13 cellular contexts compared by ENCODE assay signal in the genomic region with DNA sequence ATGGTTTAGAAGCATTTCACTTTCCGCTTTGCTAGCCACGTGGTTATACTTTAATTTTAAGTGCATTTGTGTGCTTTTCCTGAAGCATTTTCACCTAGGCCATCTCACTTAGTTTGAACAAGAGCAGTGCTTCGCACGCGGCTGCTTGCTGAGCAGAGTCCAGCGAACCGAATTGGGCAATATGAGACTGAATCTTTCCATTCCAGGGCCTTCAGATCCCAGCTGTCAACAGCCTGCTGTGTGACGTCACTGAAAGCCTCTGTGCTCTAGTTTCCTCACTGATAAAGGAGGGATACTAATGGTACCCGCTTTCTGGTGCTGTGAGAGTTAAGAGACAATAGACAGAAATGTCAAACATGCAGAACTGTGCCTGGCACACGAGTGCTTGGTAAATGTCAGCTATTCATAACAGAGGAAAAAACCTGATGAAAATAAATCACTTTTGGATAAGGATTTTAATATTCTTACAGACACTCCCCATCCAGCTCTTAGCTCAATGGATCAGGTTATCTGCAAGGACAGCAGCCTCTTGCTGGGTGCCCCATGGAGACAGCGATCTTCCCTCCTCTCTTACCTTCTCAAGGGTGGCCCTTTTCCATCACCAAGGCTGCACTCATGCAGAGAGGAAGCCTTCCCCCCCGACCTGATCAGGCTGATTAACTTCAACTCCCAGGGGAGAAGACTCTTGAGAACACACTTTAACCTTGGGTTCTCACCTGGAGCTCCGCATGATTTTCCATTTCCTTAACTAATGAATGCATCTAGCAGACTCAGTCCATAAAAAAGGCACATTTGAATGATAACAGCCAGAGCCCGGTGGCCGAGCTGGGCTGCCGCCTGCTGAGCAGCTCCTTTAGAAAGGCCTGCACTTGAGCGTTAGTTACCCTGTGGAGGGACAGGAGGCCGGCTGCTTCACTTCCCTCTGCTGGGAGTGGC. TPM values are rescaled to one million over a fixed set of nuclear protein-coding genes. Genes with fewer than 3 reads are reported as not detected.
DNase-seq lines count a peak whose midpoint lies in the region; ATAC-seq and TF ChIP-seq lines count a peak whose summit lies in the region.
"Had no signal": no experiment of that assay in that cellular context is flagged by ENCODE, and none has a peak within 500 bp of the region (broad histone marks: within the 10 kb centered on the region; RNA-seq: fewer than 3 reads in every experiment).

No MANE protein-coding gene starts in this region.

- peaks cover 0 to 70% (median 35%) of the 10 kb centered on the region in 45 donors for H3K27me3 ChIP-seq in dorsolateral prefrontal cortex
- peaks cover 0 to 21% of the 10 kb centered on the region in 2 donors for H3K27me3 ChIP-seq in right lobe of liver
- peaks cover 29% of the 10 kb centered on the region for H3K27me3 ChIP-seq in MG63
- H3K27me3 ChIP-seq: ovary had no signal

- peaks cover 0 to 18% (median 0%) of the 10 kb centered on the region in 4 donors for H3K4me1 ChIP-seq in right lobe of liver

- H3K9me3 ChIP-seq in right lobe of liver (no peaks in the 10 kb centered on the region), MG63 (no peaks in the 10 kb centered on the region)
- H3K9me3 ChIP-seq: breast epithelium, heart right ventricle, ovary had no signal

- DNase-seq in NCI-H82 (lab: John Stamatoyannopoulos, UW): peak; percentile 44
- no peak for DNase-seq in NCI-H82 treated with DMSO at 0.1 percent for 48 hours (lab: John Stamatoyannopoulos, UW; ENCODE audit: unreplicated experiment)
- no peak for DNase-seq in Jurkat, Clone E6-1 (ENCODE audit: low read depth, low spot score)
- peak in 1 of 10 donors; percentile 20 for DNase-seq in dorsolateral prefrontal cortex
- peak; percentile 60 to 89 (median 82) for DNase-seq in right lobe of liver
- DNase-seq in effector CD8-positive, alpha-beta T cell (lab: John Stamatoyannopoulos, UW): no peak
- no peak for DNase-seq in SKM-1 treated with dmso at 0.1 percent for 144 hours (lab: John Stamatoyannopoulos, UW; ENCODE audit: unreplicated experiment)
- DNase-seq in MG63: no peak
- DNase-seq: heart right ventricle; NK-92 treated with Interleukin-12 subunit alpha and Interleukin-12 subunit beta, amount 100 ng/mL, for 24 hours; ovary had no signal

- ATAC-seq in right lobe of liver: peak; percentile 86 to 96 (median 94)
- ATAC-seq: GM12878 had no signal

- H3K36me3 ChIP-seq in right lobe of liver (no peaks in the 10 kb centered on the region), MG63 (no peaks in the 10 kb centered on the region)
- H3K36me3 ChIP-seq: breast epithelium, heart right ventricle, ovary had no signal

- 24% methylated on average over 18 of the region's 18 CpGs for WGBS in right lobe of liver (ENCODE audit: insufficient coverage, low coverage, low lambda C conversion rate, missing lambda C conversion rate)

- intact Hi-C loops in dorsolateral prefrontal cortex (cut with DNase I): no loop called here
- intact Hi-C loops in right lobe of liver (cut with DNase I): no loop called here

- TF ChIP-seq POLR2A in right lobe of liver (IDR thresholded peaks at IDR 0.05): no peak

- H3K4me3 ChIP-seq in Jurkat, Clone E6-1 (ENCODE audit: low read length): peak overlapping the region; percentile 97
- H3K4me3 ChIP-seq in dorsolateral prefrontal cortex: peak overlapping the region in 51 of 59 donors; percentile 12 to 74 (median 61)
- no peak overlapping the region for H3K4me3 ChIP-seq in right lobe of liver
- no peak overlapping the region for H3K4me3 ChIP-seq in MG63
- H3K4me3 ChIP-seq: breast epithelium, GM12878, heart right ventricle, ovary had no signal

- no peak for TF ChIP-seq CTCF in dorsolateral prefrontal cortex (IDR thresholded peaks at IDR 0.05 in 54 of 56, conservative IDR thresholded peaks at IDR 0.05 in 2 of 56; ENCODE audit: low read depth in 1 of 56, partially characterized antibody in 56 of 56)
- no peak for TF ChIP-seq CTCF in right lobe of liver (IDR thresholded peaks at IDR 0.05)

- peak overlapping the region in 2 of 59 donors; percentile 7 to 34 for H3K27ac ChIP-seq in dorsolateral prefrontal cortex
- H3K27ac ChIP-seq in right lobe of liver: peak overlapping the region in 2 of 3 donors; percentile 49 to 70
- H3K27ac ChIP-seq: breast epithelium, heart right ventricle, ovary had no signal

RNA-seq across cellular contexts. Expression of a gene that starts 3.5 kb away (rescaled TPM):
- polyA plus RNA-seq in Jurkat, Clone E6-1 (2012; ENCODE audit: insufficient read depth, insufficient read length): 58.1 TPM
- total RNA-seq in dorsolateral prefrontal cortex: 10 to 100 TPM in 99 of 120 experiments, 1 to 10 TPM in 21; 5.3 to 26.4 (median 14.1) TPM
- not detected for total RNA-seq in right lobe of liver
- total RNA-seq in MG63 (2014; rRNA removed; shearing (Covaris generic); ENCODE audit: low replicate concordance): not detected in 2 replicates
- total RNA-seq: heart right ventricle had no signal
- polyA plus RNA-seq: heart right ventricle had no signal

RNA-seq across cellular contexts. Expression of a gene that starts 19.3 kb away (rescaled TPM):
- polyA plus RNA-seq in Jurkat, Clone E6-1 (2012; ENCODE audit: insufficient read depth, insufficient read length): 62.2 TPM
- total RNA-seq in dorsolateral prefrontal cortex: 10 to 100 TPM; 30.4 to 56.7 (median 43.4) TPM
- 10 to 100 TPM; 19.1 to 28.3 (median 24.4) TPM for total RNA-seq in right lobe of liver
- 12.3 and 14.9 TPM in 2 replicates for total RNA-seq in MG63 (2014; rRNA removed; shearing (Covaris generic); ENCODE audit: low replicate concordance)

RNA-seq across cellular contexts. Expression of a gene that starts 19.5 kb away (rescaled TPM):
- 294 TPM for polyA plus RNA-seq in Jurkat, Clone E6-1 (2012; ENCODE audit: insufficient read depth, insufficient read length)
- total RNA-seq in dorsolateral prefrontal cortex (100 to 1,000 TPM in 3 of 120 experiments, 10 to 100 TPM in 117; 37.8 to 102 (median 75.3) TPM), right lobe of liver (10 to 100 TPM; 11.7 to 39.2 (median 20.6) TPM)
- 32.7 and 43.3 TPM in 2 replicates for total RNA-seq in MG63 (2014; rRNA removed; shearing (Covaris generic); ENCODE audit: low replicate concordance)

RNA-seq across cellular contexts. Expression of a gene that starts 48.2 kb away (rescaled TPM):
- 93.9 TPM for polyA plus RNA-seq in Jurkat, Clone E6-1 (2012; ENCODE audit: insufficient read depth, insufficient read length)
- total RNA-seq in dorsolateral prefrontal cortex (100 to 1,000 TPM in 20 of 120 experiments, 10 to 100 TPM in 100; 65.2 to 113 (median 90.6) TPM), right lobe of liver (10 to 100 TPM; 22.6 to 33.7 (median 30.0) TPM)
- 33.0 and 37.6 TPM in 2 replicates for total RNA-seq in MG63 (2014; rRNA removed; shearing (Covaris generic); ENCODE audit: low replicate concordance)

RNA-seq across cellular contexts. Expression of a gene that starts 48.9 kb away (rescaled TPM):
- polyA plus RNA-seq in Jurkat, Clone E6-1 (2012; ENCODE audit: insufficient read depth, insufficient read length): 133 TPM
- total RNA-seq in dorsolateral prefrontal cortex: 10 to 100 TPM; 13.4 to 32.0 (median 21.2) TPM
- 10 to 100 TPM; 11.9 to 21.8 (median 15.5) TPM for total RNA-seq in right lobe of liver
- total RNA-seq in MG63 (2014; rRNA removed; shearing (Covaris generic); ENCODE audit: low replicate concordance): 34.4 and 43.9 TPM in 2 replicates

Comparison
In these comparisons a context has a peak if more than half of its experiments do, and no peak if none do; other contexts are left out.
1. DNase-seq: peak in NCI-H82 (single experiment) and right lobe of liver (3 of 3); none in NCI-H82 treated with DMSO at 0.1 percent for 48 hours (single experiment), Jurkat, Clone E6-1 (single experiment), effector CD8-positive, alpha-beta T cell (single experiment), SKM-1 treated with dmso at 0.1 percent for 144 hours (single experiment) and MG63 (single experiment).
2. H3K4me3 ChIP-seq: peak in Jurkat, Clone E6-1 (single experiment) and dorsolateral prefrontal cortex (51 of 59); none in right lobe of liver (0 of 3) and MG63 (single experiment).